1 cellular context compared by ENCODE assay signal in genomic region chr3:194686816-194687637, GRCh38.
A peak's percentile ranks its signal among the peaks of the same experiment; 100 is the strongest.
TF ChIP-seq lines count a peak whose summit lies in the region.

No MANE protein-coding gene starts in this region.

TF ChIP-seq in GM23338, 12 proteins besides CTCF, POLR2A, EP300 and RAD21 (continued from another document):
- TF ChIP-seq ZNF462 (CRISPR knock-in tag; IDR thresholded peaks at IDR 0.05) (no peak), NANOG (IDR thresholded peaks at IDR 0.05; ENCODE audit: borderline replicate concordance) (no peak), EZH2 (IDR thresholded peaks at IDR 0.05; ENCODE audit: low read depth, unreplicated experiment) (peak; percentile 36)
